ENCODE assay signal across 8 cellular contexts in genomic region chr3:156483426-156483825, GRCh38.
DNase-seq lines count a peak whose midpoint lies in the region; ATAC-seq lines count a peak whose summit lies in the region.

No MANE protein-coding gene starts in this region.

- no peaks in the 10 kb centered on the region for H3K9me3 Mint-ChIP-seq in IgD-negative memory B cell

- no peaks in the 10 kb centered on the region for H3K27me3 Mint-ChIP-seq in IgD-negative memory B cell

- peak overlapping the region; percentile 15 to 96 (median 67) for H3K27ac Mint-ChIP-seq in IgD-negative memory B cell

- ATAC-seq in GM18499 (IDR thresholded peaks at IDR 0.05; ENCODE audit: insufficient read depth, unreplicated experiment) (peak; percentile 89), GM21576 (IDR thresholded peaks at IDR 0.05; ENCODE audit: unreplicated experiment) (peak; percentile 84), left lobe of liver (peak; percentile 20)

- H3K36me3 Mint-ChIP-seq in IgD-negative memory B cell = peaks cover 2% of the 10 kb centered on the region

- H3K9me3 ChIP-seq in adipocyte (ENCODE audit: control insufficient read depth, low read length) = no peaks in the 10 kb centered on the region

- H3K36me3 ChIP-seq in adipocyte (ENCODE audit: control insufficient read depth, insufficient read depth, low read length, severe bottlenecking) = no peaks in the 10 kb centered on the region
- H3K36me3 ChIP-seq in H7 (replicated peaks; ENCODE audit: control insufficient read depth, insufficient read depth, low read length) = no peaks in the 10 kb centered on the region

- H3K9ac ChIP-seq in adipocyte (ENCODE audit: low read length) = no peak overlapping the region

- H3K27me3 ChIP-seq in adipocyte (replicated peaks; ENCODE audit: control insufficient read depth, insufficient read depth, low read length) (no peaks in the 10 kb centered on the region), H7 (ENCODE audit: control insufficient read depth, insufficient read depth, low read length) (no peaks in the 10 kb centered on the region)

- peak; percentile 72 for DNase-seq in adipocyte (ENCODE audit: low read depth)
- DNase-seq in left lobe of liver (ENCODE audit: low spot score) = no peak
- DNase-seq in NCI-H1092 treated with DMSO at 0.1 percent for 48 hours (lab: John Stamatoyannopoulos, UW) = no peak
- DNase-seq in H7 = no peak
- DNase-seq in NCI-H128 (lab: John Stamatoyannopoulos, UW; ENCODE audit: unreplicated experiment) = no peak

- H3K4me1 ChIP-seq in adipocyte (ENCODE audit: control insufficient read depth, insufficient read depth, low read length) = peaks cover 16% of the 10 kb centered on the region

- peaks cover 23 to 27% (median 23%) of the 10 kb centered on the region in 3 donors for H3K4me1 Mint-ChIP-seq in IgD-negative memory B cell

- H3K4me3 Mint-ChIP-seq in IgD-negative memory B cell = peak overlapping the region; percentile 26 to 81 (median 72)

- H3K4me3 ChIP-seq in adipocyte (ENCODE audit: low read length) (peak overlapping the region; percentile 22), H7 (ENCODE audit: insufficient read depth, low read depth, low read length) (no peak overlapping the region)

Comparison
In these comparisons a context has a peak if more than half of its experiments do, and no peak if none do; other contexts are left out.
1. ATAC-seq: peak in every context shown above with its lines; median percentile 89 in GM18499; 84 in GM21576; 20 in left lobe of liver.